In the genomic region with DNA sequence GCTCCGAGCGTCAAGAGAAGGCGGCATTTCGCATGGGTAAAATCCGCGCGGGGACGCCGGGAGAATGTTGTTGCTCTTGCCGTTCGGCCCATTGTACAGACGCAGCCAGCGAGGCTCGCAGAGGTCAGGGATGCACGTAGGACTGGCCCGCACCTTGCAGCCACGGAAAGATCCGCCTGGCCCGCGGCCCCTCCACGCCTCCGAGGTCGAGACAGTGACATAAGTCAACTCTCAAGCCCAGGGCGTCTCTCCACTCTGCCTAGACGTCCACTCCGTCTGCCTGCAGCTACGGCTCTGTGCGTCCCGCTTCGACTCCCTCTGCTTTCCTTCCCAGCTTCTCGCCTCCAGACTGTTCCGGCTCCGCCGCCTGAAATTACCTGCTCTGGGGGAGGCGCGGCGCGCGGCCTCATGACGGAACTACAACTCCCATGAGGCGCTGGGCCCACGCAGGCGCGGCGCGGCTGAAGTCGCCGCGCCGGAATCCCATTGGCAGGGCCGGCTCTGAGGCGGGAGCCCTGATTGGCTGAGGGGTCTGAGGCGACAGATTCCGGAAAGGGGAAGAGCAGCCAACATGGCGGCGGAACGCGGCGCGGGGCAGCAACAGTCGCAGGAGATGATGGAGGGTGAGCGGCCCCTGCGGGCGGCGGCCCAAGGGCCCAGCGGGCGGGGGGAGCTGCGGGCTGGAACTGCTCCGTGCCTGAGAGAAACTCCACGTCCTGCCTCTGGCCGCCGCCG, we compare ENCODE assay signal across 8 cellular contexts. TPM values are rescaled to one million over a fixed set of nuclear protein-coding genes. Genes with fewer than 3 reads are reported as not detected.
A peak's percentile ranks its signal among the peaks of the same experiment; 100 is the strongest.
DNase-seq lines count a peak whose midpoint lies in the region; ATAC-seq and TF ChIP-seq lines count a peak whose summit lies in the region.

A gene with protein sequence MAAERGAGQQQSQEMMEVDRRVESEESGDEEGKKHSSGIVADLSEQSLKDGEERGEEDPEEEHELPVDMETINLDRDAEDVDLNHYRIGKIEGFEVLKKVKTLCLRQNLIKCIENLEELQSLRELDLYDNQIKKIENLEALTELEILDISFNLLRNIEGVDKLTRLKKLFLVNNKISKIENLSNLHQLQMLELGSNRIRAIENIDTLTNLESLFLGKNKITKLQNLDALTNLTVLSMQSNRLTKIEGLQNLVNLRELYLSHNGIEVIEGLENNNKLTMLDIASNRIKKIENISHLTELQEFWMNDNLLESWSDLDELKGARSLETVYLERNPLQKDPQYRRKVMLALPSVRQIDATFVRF (plus strand): TSS at position 543 of the 735 bp plus-strand sequence. CDS start 29 bp downstream, at position 572.

- H3K4me3 Mint-ChIP-seq in chondrocyte (ENCODE audit: unreplicated experiment): peak within 1 kb of the TSS; percentile 92

- no peaks in the 10 kb centered on the region for H3K27me3 Mint-ChIP-seq in chondrocyte (ENCODE audit: low read depth)

- TF ChIP-seq CTCF in BE2C (IDR thresholded peaks at IDR 0.05; ENCODE audit: low read depth, low read length): no peak; the same call in 1 of the 2 replicates
- TF ChIP-seq CTCF in chondrocyte (IDR thresholded peaks at IDR 0.05): peak; percentile 39
- TF ChIP-seq CTCF in kidney epithelial cell (IDR thresholded peaks at IDR 0.05; ENCODE audit: insufficient read depth, low read length, poor library complexity, severe bottlenecking): no peak

- peak; percentile 86 for ATAC-seq in HG03439 (IDR thresholded peaks at IDR 0.05; ENCODE audit: unreplicated experiment)

- peak within 1 kb of the TSS; percentile 95 for H3K27ac Mint-ChIP-seq in chondrocyte (ENCODE audit: unreplicated experiment)

- no peaks in the 10 kb centered on the region for H3K4me1 ChIP-seq in BE2C

- H3K27me3 ChIP-seq in BE2C (no peaks in the 10 kb centered on the region), kidney epithelial cell (ENCODE audit: control insufficient read depth, insufficient read depth, low read length) (no peaks in the 10 kb centered on the region)

- no peaks in the 10 kb centered on the region for H3K9me3 Mint-ChIP-seq in chondrocyte (ENCODE audit: low read depth)

- H3K9me3 ChIP-seq in BE2C: no peaks in the 10 kb centered on the region

- peak; percentile 97 for DNase-seq in BE2C
- peak; percentile 95 for DNase-seq in NCI-H510A treated with DMSO at 0.1 percent for 48 hours (lab: John Stamatoyannopoulos, UW)
- DNase-seq in activated CD4-positive, alpha-beta T cell treated with anti-CD3 and anti-CD28 coated beads for 24 hours (ENCODE audit: low read depth in 2 of 2): peak; percentile 88 to 92
- DNase-seq in chondrocyte (ENCODE audit: low spot score): peak; percentile 82
- DNase-seq in kidney epithelial cell (ENCODE audit: low read depth): peak; percentile 82
- peak; percentile 75 to 87 for DNase-seq in stimulated activated CD4-positive, alpha-beta T cell treated with anti-CD3 and anti-CD28 coated beads, Interleukin-1b, Interleukin-23, amount 100 ng/mL, for 1 hour (ENCODE audit: low read depth in 2 of 2)

- H3K4me3 ChIP-seq in BE2C (ENCODE audit: low read depth, low read length): peak within 1 kb of the TSS; percentile 82
- H3K4me3 ChIP-seq in kidney epithelial cell (ENCODE audit: low read depth, low read length): peak within 1 kb of the TSS; percentile 70

- H3K4me1 Mint-ChIP-seq in chondrocyte (ENCODE audit: low read depth): peaks cover 30% of the 10 kb centered on the region

- TF ChIP-seq POLR2A in GM19193 (IDR thresholded peaks at IDR 0.05; ENCODE audit: extremely low read depth, insufficient read depth, insufficient read length): peak; percentile 83

- H3K36me3 ChIP-seq in BE2C: no peaks in the 10 kb centered on the region; the same call in 1 of the 2 replicates
- no peaks in the 10 kb centered on the region for H3K36me3 ChIP-seq in kidney epithelial cell (ENCODE audit: control insufficient read depth, insufficient read depth, low read length)

- H3K36me3 Mint-ChIP-seq in chondrocyte (ENCODE audit: low read depth): peaks cover 6% of the 10 kb centered on the region

RNA-seq across cellular contexts. Expression of the gene that starts here (rescaled TPM):
- 185 TPM for polyA plus RNA-seq in BE2C (2012; ENCODE audit: insufficient read depth, insufficient read length, low read depth)
- total RNA-seq in chondrocyte (43.1 to 54.2 TPM (median 44.3 TPM) in 3 replicates), kidney epithelial cell (67.2 and 82.3 TPM in 2 replicates)

Comparison
In these comparisons a context has a peak if more than half of its experiments do, and no peak if none do; other contexts are left out.
1. Peak in every context shown above with its lines: DNase-seq, ATAC-seq and H3K4me3 ChIP-seq.